8 cellular contexts compared by ENCODE assay signal in the genomic region with DNA sequence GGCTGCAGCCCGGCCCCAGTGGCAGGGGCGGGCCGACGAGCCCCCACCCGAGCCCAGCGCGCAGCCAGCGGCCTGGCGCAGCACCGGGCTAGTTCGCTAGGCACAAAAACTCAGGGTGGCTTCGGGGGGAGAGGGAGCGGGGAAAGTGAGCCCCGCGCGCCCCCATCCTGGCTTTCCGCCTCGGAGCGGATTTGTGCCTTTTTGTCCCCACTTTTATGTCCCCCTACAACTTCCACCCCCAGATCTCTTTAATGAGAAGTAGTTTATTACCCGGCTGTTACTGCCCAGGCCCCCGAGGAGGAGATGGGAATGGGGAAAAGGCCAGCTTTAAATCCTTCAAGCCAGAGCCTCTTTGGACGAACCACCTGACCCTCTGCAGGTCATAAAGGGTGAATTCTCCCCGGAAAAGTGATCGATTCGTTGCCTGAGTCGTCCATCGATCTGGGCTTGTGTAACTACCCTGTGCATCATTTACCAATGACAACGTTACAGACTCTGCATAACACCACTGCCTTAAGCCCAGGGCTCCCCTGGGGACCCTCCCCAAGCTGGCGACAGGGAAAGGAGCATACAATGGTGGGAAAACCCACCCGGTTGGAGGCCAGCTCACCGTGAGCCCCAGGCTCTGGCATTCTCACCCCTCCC. TPM values are rescaled to one million over a fixed set of nuclear protein-coding genes. Genes with fewer than 3 reads are reported as not detected.
DNase-seq lines count a peak whose midpoint lies in the region; ATAC-seq and TF ChIP-seq lines count a peak whose summit lies in the region.

No MANE protein-coding gene starts in this region.

- no peak for DNase-seq in cardiac muscle cell (ENCODE audit: low read depth in 1 of 2, low spot score in 1 of 2)
- DNase-seq in Right ventricle myocardium superior = no peak
- DNase-seq in DMS153 treated with DMSO at 0.1 percent for 48 hours (lab: John Stamatoyannopoulos, UW; ENCODE audit: unreplicated experiment) = no peak
- DNase-seq in kidney tubule cell (ENCODE audit: low spot score) = no peak

- no peaks in the 10 kb centered on the region for H3K36me3 ChIP-seq in cardiac muscle cell
- no peaks in the 10 kb centered on the region for H3K36me3 ChIP-seq in duodenal mucosa (ENCODE audit: control insufficient read depth in 1 of 2, insufficient read depth in 2 of 2, low read length in 2 of 2)
- no peaks in the 10 kb centered on the region for H3K36me3 ChIP-seq in muscle layer of duodenum (ENCODE audit: control insufficient read depth in 1 of 2, insufficient read depth in 2 of 2, low read length in 2 of 2)
- H3K36me3 ChIP-seq in urinary bladder (ENCODE audit: insufficient read depth) = no peaks in the 10 kb centered on the region

- no peak overlapping the region for H3K9ac ChIP-seq in duodenal mucosa (ENCODE audit: low read depth in 1 of 2, low read length in 2 of 2)

- H3K4me3 ChIP-seq in cardiac muscle cell (peak overlapping the region; percentile 87), duodenal mucosa (ENCODE audit: low read depth in 1 of 2, low read length in 2 of 2) (peak overlapping the region; percentile 41 to 45), muscle layer of duodenum (ENCODE audit: low read depth in 1 of 2, low read length in 2 of 2) (peak overlapping the region; percentile 2 to 74), urinary bladder (ENCODE audit: low read depth, low read length) (peak overlapping the region; percentile 78)

- H3K27ac ChIP-seq in cardiac muscle cell (peak overlapping the region; percentile 88), duodenal mucosa (ENCODE audit: low read depth, low read length) (no peak overlapping the region), muscle layer of duodenum (ENCODE audit: low read length) (no peak overlapping the region), urinary bladder (ENCODE audit: low read depth) (no peak overlapping the region)

- intact Hi-C loops in Right ventricle myocardium superior (cut with DNase I) = loop anchor here (5.0 to 10.0 kb wide), 2 partner anchors 34 to 261 kb away; no protein-coding TSS in a partner anchor

- TF ChIP-seq CTCF in cardiac muscle cell (IDR thresholded peaks at IDR 0.05; ENCODE audit: low read depth, low read length) = no peak

- peaks cover 45% of the 10 kb centered on the region for H3K4me1 ChIP-seq in cardiac muscle cell (ENCODE audit: low read depth)
- peaks cover 42 to 48% of the 10 kb centered on the region in 2 donors for H3K4me1 ChIP-seq in duodenal mucosa (ENCODE audit: control insufficient read depth in 1 of 2, insufficient read depth in 2 of 2, low read length in 2 of 2)
- H3K4me1 ChIP-seq in muscle layer of duodenum (ENCODE audit: control insufficient read depth in 1 of 2, insufficient read depth in 2 of 2, low read length in 2 of 2) = peaks cover 16 to 31% of the 10 kb centered on the region in 2 donors
- H3K4me1 ChIP-seq in urinary bladder (ENCODE audit: insufficient read depth) = no peaks in the 10 kb centered on the region

- ATAC-seq in Right ventricle myocardium superior (ENCODE audit: poor library complexity) = no peak
- no peak for ATAC-seq in activated CD4-positive, CD25-positive, alpha-beta regulatory T cell treated with anti-CD3 and anti-CD28 coated beads, Interleukin-2, amount 50 U/mL, for 24 hours

- no peaks in the 10 kb centered on the region for H3K27me3 ChIP-seq in cardiac muscle cell
- H3K27me3 ChIP-seq in duodenal mucosa (ENCODE audit: control insufficient read depth in 1 of 2, insufficient read depth in 2 of 2, low read length in 2 of 2) = peaks cover 0 to 4% of the 10 kb centered on the region in 2 donors
- no peaks in the 10 kb centered on the region for H3K27me3 ChIP-seq in muscle layer of duodenum (ENCODE audit: low read depth, low read length)

- WGBS in urinary bladder = 13% methylated on average over 30 of the region's 31 CpGs

- no peaks in the 10 kb centered on the region for H3K9me3 ChIP-seq in cardiac muscle cell (ENCODE audit: low read depth)
- no peaks in the 10 kb centered on the region for H3K9me3 ChIP-seq in duodenal mucosa (ENCODE audit: control insufficient read depth in 1 of 2, low read length in 2 of 2)
- no peaks in the 10 kb centered on the region for H3K9me3 ChIP-seq in muscle layer of duodenum (ENCODE audit: control insufficient read depth in 1 of 2, low read length in 2 of 2)

RNA-seq across cellular contexts. Expression of a gene that starts 0.6 kb away (rescaled TPM):
- total RNA-seq in cardiac muscle cell = 36.5 and 75.9 TPM in 2 replicates
- polyA plus RNA-seq in cardiac muscle cell = 32.2 and 48.1 TPM in 2 replicates
- total RNA-seq in Right ventricle myocardium superior = 27.0 TPM
- 56.9 TPM for total RNA-seq in urinary bladder
- polyA plus RNA-seq in urinary bladder = 29.6 TPM
